Comparison of ENCODE assay signal across 10 cellular contexts in genomic region chr18:12639990-12640880, GRCh38. TPM values are rescaled to one million over a fixed set of nuclear protein-coding genes. Genes with fewer than 3 reads are reported as not detected.
A peak's percentile ranks its signal among the peaks of the same experiment; 100 is the strongest.
DNase-seq lines count a peak whose midpoint lies in the region; ATAC-seq lines count a peak whose summit lies in the region.
"Had no signal": no experiment of that assay in that cellular context is flagged by ENCODE, and none has a peak within 500 bp of the region (broad histone marks: within the 10 kb centered on the region; RNA-seq: fewer than 3 reads in every experiment).

No MANE protein-coding gene starts in this region.

- DNase-seq in H4 (ENCODE audit: low spot score) (peak; percentile 75), foreskin melanocyte (peak; percentile 77), trophoblast cell (peak; percentile 14 to 48), NCI-H2196 treated with DMSO at 0.1 percent for 48 hours (lab: John Stamatoyannopoulos, UW; ENCODE audit: unreplicated experiment) (no peak), NCI-H1694 treated with DMSO at 0.1 percent for 48 hours (lab: John Stamatoyannopoulos, UW) (no peak), CD1c-positive myeloid dendritic cell (ENCODE audit: extremely low spot score) (no peak)
- DNase-seq: MM.1S, retina had no signal

- ATAC-seq in activated T-helper 17 cell treated with anti-CD3 and anti-CD28 coated beads, Interleukin-2, amount 50 U/mL, for 72 hours (replicated peaks) = peak; percentile 74
- ATAC-seq in HG02884 (IDR thresholded peaks at IDR 0.05; ENCODE audit: unreplicated experiment) = no peak

- no peaks in the 10 kb centered on the region for H3K79me2 ChIP-seq in trophoblast cell (ENCODE audit: control insufficient read depth, insufficient read depth, low read length, poor library complexity)

- no peak overlapping the region for H4K8ac ChIP-seq in trophoblast cell (ENCODE audit: low read depth, low read length)

- WGBS in trophoblast cell (ENCODE audit: extremely low coverage, insufficient coverage, insufficient read length) = no CpG with 5 or more reads among the region's 5 CpGs

- H3K27me3 ChIP-seq in trophoblast cell (ENCODE audit: insufficient read depth, low read length) = no peaks in the 10 kb centered on the region

- H4K12ac ChIP-seq in trophoblast cell (ENCODE audit: low read depth, low read length) = no peak overlapping the region

- H3K18ac ChIP-seq in trophoblast cell (ENCODE audit: low read length) = no peak overlapping the region

- H3K4ac ChIP-seq in trophoblast cell (ENCODE audit: low read depth, low read length) = no peak overlapping the region

- H2BK12ac ChIP-seq in trophoblast cell (ENCODE audit: low read length) = no peak overlapping the region

- H3K27ac ChIP-seq in trophoblast cell (ENCODE audit: low read depth, low read length) = no peak overlapping the region

- no peak overlapping the region for H3K14ac ChIP-seq in trophoblast cell (ENCODE audit: low read length)

- H3K4me3 ChIP-seq in trophoblast cell (ENCODE audit: low read depth, low read length) = no peak overlapping the region

- H2AFZ ChIP-seq in trophoblast cell (ENCODE audit: insufficient read depth, low read length, poor library complexity) = no peak overlapping the region

- no peak overlapping the region for H2BK120ac ChIP-seq in trophoblast cell (ENCODE audit: insufficient read depth, low read length, poor library complexity)

- H3K27me3 Mint-ChIP-seq in activated T-helper 17 cell treated with anti-CD3 and anti-CD28 coated beads, Interleukin-2, amount 50 U/mL, for 72 hours = peaks cover 8% of the 10 kb centered on the region

- H3K9ac ChIP-seq in trophoblast cell (ENCODE audit: low read length) = no peak overlapping the region

- H4K91ac ChIP-seq in trophoblast cell (ENCODE audit: low read depth, low read length) = no peak overlapping the region

- no peak overlapping the region for H3K4me2 ChIP-seq in trophoblast cell (ENCODE audit: low read length)

- peak overlapping the region; percentile 10 for H3K27ac Mint-ChIP-seq in activated T-helper 17 cell treated with anti-CD3 and anti-CD28 coated beads, Interleukin-2, amount 50 U/mL, for 72 hours

- H2AK5ac ChIP-seq in trophoblast cell (ENCODE audit: low read length) = no peak overlapping the region

- peaks cover 3% of the 10 kb centered on the region in 2 experiments for H3K4me1 ChIP-seq in trophoblast cell (ENCODE audit: control insufficient read depth in 1 of 2, insufficient read depth in 2 of 2, low read length in 2 of 2)

- peaks cover 4% of the 10 kb centered on the region for H3K4me1 Mint-ChIP-seq in activated T-helper 17 cell treated with anti-CD3 and anti-CD28 coated beads, Interleukin-2, amount 50 U/mL, for 72 hours

- H3K9me3 ChIP-seq in trophoblast cell (ENCODE audit: insufficient read depth, low read depth, low read length) = no peaks in the 10 kb centered on the region

- H2BK5ac ChIP-seq in trophoblast cell (ENCODE audit: low read depth, low read length, poor library complexity) = no peak overlapping the region

- H3K36me3 Mint-ChIP-seq in activated T-helper 17 cell treated with anti-CD3 and anti-CD28 coated beads, Interleukin-2, amount 50 U/mL, for 72 hours (ENCODE audit: low read depth) = no peaks in the 10 kb centered on the region

- H3K23ac ChIP-seq in trophoblast cell (ENCODE audit: low read length) = no peak overlapping the region

- H3K9me3 Mint-ChIP-seq in activated T-helper 17 cell treated with anti-CD3 and anti-CD28 coated beads, Interleukin-2, amount 50 U/mL, for 72 hours = no peaks in the 10 kb centered on the region

- H3K79me1 ChIP-seq in trophoblast cell (ENCODE audit: low read length) = no peaks in the 10 kb centered on the region

- H3K4me3 Mint-ChIP-seq in activated T-helper 17 cell treated with anti-CD3 and anti-CD28 coated beads, Interleukin-2, amount 50 U/mL, for 72 hours = no peak overlapping the region

- H3K36me3 ChIP-seq in trophoblast cell (ENCODE audit: control insufficient read depth in 1 of 2, insufficient read depth in 2 of 2, low read length in 2 of 2) = no peaks in the 10 kb centered on the region

RNA-seq across cellular contexts. Expression of gene SPIRE1, which starts 17.7 kb away (rescaled TPM):
- 8.9 and 10.7 TPM in 2 replicates for total RNA-seq in H4 (2014; rRNA removed; shearing (Covaris generic))
- total RNA-seq in activated T-helper 17 cell treated with anti-CD3 and anti-CD28 coated beads, Interleukin-2, amount 50 U/mL, for 72 hours = 10 to 100 TPM in 1 of 2 donors, 1 to 10 TPM in 1; 5.0 to 12.4 TPM
- 6.9 and 7.3 TPM in 2 replicates for polyA plus RNA-seq in trophoblast cell (2013)

Comparison
In these comparisons a context has a peak if more than half of its experiments do, and no peak if none do; other contexts are left out.
1. DNase-seq: peak in H4 (single experiment), foreskin melanocyte (single experiment) and trophoblast cell (2 of 2); none in NCI-H2196 treated with DMSO at 0.1 percent for 48 hours (single experiment), NCI-H1694 treated with DMSO at 0.1 percent for 48 hours (single experiment) and CD1c-positive myeloid dendritic cell (single experiment).